Comparison of ENCODE assay signal across 18 cellular contexts in the genomic region with DNA sequence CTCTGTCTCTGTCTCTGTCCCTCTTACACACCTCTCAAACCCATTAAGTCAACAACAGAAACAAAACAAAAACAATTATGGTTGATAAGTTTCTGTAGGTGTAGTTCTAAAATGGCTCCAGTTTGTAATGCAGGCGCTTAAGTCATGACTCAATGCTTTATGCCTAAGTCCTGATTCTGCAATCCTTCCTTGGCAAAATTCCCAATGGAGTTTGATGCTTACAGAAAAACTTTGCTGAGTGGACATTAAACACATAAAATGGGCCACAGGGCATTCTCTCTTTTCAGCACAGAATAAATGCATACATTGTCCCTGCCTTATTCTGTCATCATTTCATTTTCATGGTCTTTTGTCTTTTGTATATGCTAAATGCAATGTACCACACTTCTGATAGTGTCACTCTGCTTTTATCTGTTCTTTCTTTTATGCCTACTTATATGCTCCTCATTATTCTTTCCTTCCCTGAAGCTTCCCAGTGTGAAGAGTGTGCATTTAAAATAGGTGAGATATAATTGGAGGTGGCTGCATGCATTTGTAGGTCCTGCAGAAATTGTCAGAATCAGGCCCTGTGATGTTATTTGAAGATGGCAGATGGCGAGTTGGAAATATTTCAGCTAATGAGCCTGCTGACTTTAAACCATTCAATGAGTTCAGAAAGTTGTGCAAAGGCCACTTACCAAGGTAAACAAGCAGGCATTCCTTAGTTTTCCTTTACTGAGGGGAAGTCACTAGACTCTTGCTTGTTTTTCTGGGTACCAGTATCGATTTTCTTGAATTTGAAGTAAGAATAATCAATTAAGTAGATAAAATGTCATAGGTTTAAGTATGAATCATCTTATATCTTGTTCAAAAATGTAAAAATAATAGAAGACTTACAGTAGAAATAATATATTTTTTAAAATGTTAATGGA.
A peak's percentile ranks its signal among the peaks of the same experiment; 100 is the strongest.
DNase-seq lines count a peak whose midpoint lies in the region; ATAC-seq, FAIRE-seq and TF ChIP-seq lines count a peak whose summit lies in the region.
"Had no signal": no experiment of that assay in that cellular context is flagged by ENCODE, and none has a peak within 500 bp of the region (broad histone marks: within the 10 kb centered on the region; RNA-seq: fewer than 3 reads in every experiment).

No MANE protein-coding gene starts in this region.

- H3K27ac ChIP-seq in small intestine (ENCODE audit: low read depth in 1 of 2, low read length in 1 of 2), result no peak overlapping the region
- H3K27ac ChIP-seq: esophagus muscularis mucosa, left ventricle myocardium inferior had no signal

- no peak for TF ChIP-seq CTCF in fibroblast of pulmonary artery (IDR thresholded peaks at IDR 0.05; ENCODE audit: low read length, missing control alignments)

- DNase-seq in NCI-H748 (lab: John Stamatoyannopoulos, UW; ENCODE audit: unreplicated experiment) (peak; percentile 27), NCI-H748 treated with DMSO at 0.1 percent for 48 hours (lab: John Stamatoyannopoulos, UW) (no peak), SK-MEL-5 (ENCODE audit: low read depth, low spot score) (peak; percentile 15), fibroblast of pulmonary artery (ENCODE audit: low read depth) (peak; percentile 18), small intestine (peak; percentile 50), SKM-1 treated with dmso at 0.1 percent for 144 hours (lab: John Stamatoyannopoulos, UW; ENCODE audit: unreplicated experiment) (no peak), hepatic stellate cell (ENCODE audit: low spot score) (no peak)
- DNase-seq: activated effector memory CD4-positive, alpha-beta T cell treated with Interleukin-2 at 50 U/mL for 16 hours; amygdala; CD8-positive, alpha-beta memory T cell; left ventricle myocardium inferior; NCI-H1092; NCI-H510A; PC-3; stimulated activated naive CD8-positive, alpha-beta T cell treated with anti-CD3 and anti-CD28 coated beads, Interleukin-15, Interleukin-2, amounts not matched to agents 100 U/mL and 50 U/mL, for 24 hours had no signal

- no peak for ATAC-seq in esophagus mucosa
- ATAC-seq: PC-3; stimulated activated naive CD8-positive, alpha-beta T cell treated with anti-CD3 and anti-CD28 coated beads, Interleukin-15, Interleukin-2, amounts not matched to agents 100 U/mL and 50 U/mL, for 24 hours; WTC11 had no signal

- H3K9me3 ChIP-seq in small intestine (ENCODE audit: control insufficient read depth, low read depth), result no peaks in the 10 kb centered on the region
- H3K9me3 ChIP-seq: esophagus muscularis mucosa, left ventricle myocardium inferior had no signal

- FAIRE-seq in small intestine (lab: Jason Lieb, UNC), result no peak

- H3K36me3 ChIP-seq in small intestine (ENCODE audit: control insufficient read depth in 2 of 2, insufficient read depth in 2 of 2, low read length in 2 of 2), result no peaks in the 10 kb centered on the region
- H3K36me3 ChIP-seq: esophagus muscularis mucosa, left ventricle myocardium inferior had no signal

- in situ Hi-C loops in SK-MEL-5 (cut with HindIII; ENCODE audit: low pct_unique_long_range_greater_than_20kb, low sequenced_read_pairs), result no loop called here

- no peaks in the 10 kb centered on the region for H3K4me1 ChIP-seq in small intestine (ENCODE audit: control insufficient read depth in 2 of 2, insufficient read depth in 1 of 2, low read depth in 1 of 2, low read length in 1 of 2)
- H3K4me1 ChIP-seq: esophagus muscularis mucosa, left ventricle myocardium inferior had no signal

- H3K4me3 ChIP-seq in fibroblast of pulmonary artery (replicated peaks; ENCODE audit: low read depth, low read length) (no peak overlapping the region), small intestine (ENCODE audit: low read depth in 1 of 2, low read length in 2 of 2) (no peak overlapping the region)
- H3K4me3 ChIP-seq: esophagus muscularis mucosa, left ventricle myocardium inferior had no signal

- H3K27me3 ChIP-seq in small intestine (ENCODE audit: control insufficient read depth in 2 of 2, insufficient read depth in 2 of 2, low read length in 2 of 2), result no peaks in the 10 kb centered on the region
- H3K27me3 ChIP-seq: esophagus muscularis mucosa had no signal

- 46 to 63% (median 62%) methylated on average over 3 of the region's 3 CpGs for WGBS in small intestine, 3 donors

Comparison
In these comparisons a context has a peak if more than half of its experiments do, and no peak if none do; other contexts are left out.
1. DNase-seq: peak in NCI-H748 (single experiment), SK-MEL-5 (single experiment), fibroblast of pulmonary artery (single experiment) and small intestine (single experiment); none in NCI-H748 treated with DMSO at 0.1 percent for 48 hours (single experiment), SKM-1 treated with dmso at 0.1 percent for 144 hours (single experiment) and hepatic stellate cell (single experiment).